ENCODE assay signal across 8 cellular contexts in genomic region chr12:121534495-121535148, GRCh38. TPM values are rescaled to one million over a fixed set of nuclear protein-coding genes. Genes with fewer than 3 reads are reported as not detected.
DNase-seq lines count a peak whose midpoint lies in the region; TF ChIP-seq lines count a peak whose summit lies in the region.

No MANE protein-coding gene starts in this region.

- TF ChIP-seq CTCF in esophagus muscularis mucosa (IDR thresholded peaks at IDR 0.05), result no peak
- no peak for TF ChIP-seq CTCF in A673 (conservative IDR thresholded peaks at IDR 0.05; ENCODE audit: low read depth, low read length)

- peak; percentile 65 for TF ChIP-seq POLR2A in GM19099 (IDR thresholded peaks at IDR 0.05; ENCODE audit: extremely low read depth, insufficient read length, low read depth)
- no peak for TF ChIP-seq POLR2A in esophagus muscularis mucosa (IDR thresholded peaks at IDR 0.05; ENCODE audit: low read depth)

- peaks cover 0 to 30% (median 12%) of the 10 kb centered on the region in 4 donors for H3K36me3 ChIP-seq in esophagus muscularis mucosa
- H3K36me3 ChIP-seq in A673 (ENCODE audit: insufficient read depth, low read length, poor library complexity, severe bottlenecking), result peaks cover 17% of the 10 kb centered on the region

- no peak for TF ChIP-seq EP300 in esophagus muscularis mucosa (IDR thresholded peaks at IDR 0.05)

- no peaks in the 10 kb centered on the region for H3K9me3 ChIP-seq in esophagus muscularis mucosa
- H3K9me3 ChIP-seq in A673 (ENCODE audit: low read depth, low read length, poor library complexity, severe bottlenecking), result no peaks in the 10 kb centered on the region

- no peak overlapping the region for H3K4me3 ChIP-seq in esophagus muscularis mucosa
- H3K4me3 ChIP-seq in A673 (ENCODE audit: low read depth, low read length, poor library complexity, severe bottlenecking), result no peak overlapping the region

- CTCF ChIA-PET in A673 (lab: Charles Lee), result no interaction called here

- H3K27me3 ChIP-seq in esophagus muscularis mucosa (no peaks in the 10 kb centered on the region), A673 (replicated peaks; ENCODE audit: insufficient read depth, low read depth, low read length, poor library complexity) (no peaks in the 10 kb centered on the region)

- H3K27ac ChIP-seq in esophagus muscularis mucosa (replicated peaks in 1 of 4) (peak overlapping the region; percentile 2 to 96 (median 32)), A673 (ENCODE audit: low read depth, low read length, poor library complexity, severe bottlenecking) (no peak overlapping the region)

- H3K4me1 ChIP-seq in esophagus muscularis mucosa (peaks cover 59 to 66% (median 62%) of the 10 kb centered on the region in 4 donors), A673 (ENCODE audit: insufficient read depth, low read length, poor library complexity, severe bottlenecking) (peaks cover 19% of the 10 kb centered on the region)

- POLR2A ChIA-PET in A673 (lab: Charles Lee; ENCODE audit: low non-redundant PET), result no interaction called here

- intact Hi-C loops in esophagus muscularis mucosa (cut with DNase I) (loop anchor here (2.0 to 5.0 kb wide), 2 partner anchors 34 to 38 kb away; no protein-coding TSS in a partner anchor), A673 (cut with micrococcal nuclease; ENCODE audit: unreplicated experiment) (no loop called here)

- BruUV-seq in A673 (replicated peaks; lab: Mats Ljungman, UMichigan), result no TSS peak

- 81% methylated on average over 14 of the region's 14 CpGs for WGBS in esophagus muscularis mucosa

- DNase-seq in activated CD4-positive, alpha-beta T cell treated with anti-CD3 and anti-CD28 coated beads, Interleukin-2, amount 50 U/mL, for 4 hours, result peak; percentile 66 to 67
- DNase-seq in esophagus muscularis mucosa (ENCODE audit: extremely low spot score) (no peak), NCI-H774 (lab: John Stamatoyannopoulos, UW) (no peak), A673 (ENCODE audit: low spot score) (no peak), cerebellar nuclear complex (lab: John Stamatoyannopoulos, UW) (no peak), OCI-M2 (lab: John Stamatoyannopoulos, UW; ENCODE audit: unreplicated experiment) (no peak)
- peak; percentile 37 for DNase-seq in stimulated activated CD8-positive, alpha-beta memory T cell treated with anti-CD3 and anti-CD28 coated beads, Interleukin-4, amount 100 ng/mL, for 24 hours (ENCODE audit: low read depth)

RNA-seq across cellular contexts. Expression of gene KDM2B, which starts 46.2 kb away (rescaled TPM):
- total RNA-seq in esophagus muscularis mucosa (10 to 100 TPM; 13.6 to 23.5 (median 20.0) TPM), A673 (2021) (49.3 and 52.5 TPM in 2 replicates)

Comparison
In these comparisons a context has a peak if more than half of its experiments do, and no peak if none do; other contexts are left out.
1. DNase-seq: peak in activated CD4-positive, alpha-beta T cell treated with anti-CD3 and anti-CD28 coated beads, Interleukin-2, amount 50 U/mL, for 4 hours (2 of 2) and stimulated activated CD8-positive, alpha-beta memory T cell treated with anti-CD3 and anti-CD28 coated beads, Interleukin-4, amount 100 ng/mL, for 24 hours (single experiment); none in esophagus muscularis mucosa (single experiment), NCI-H774 (single experiment), A673 (single experiment), cerebellar nuclear complex (0 of 2) and OCI-M2 (single experiment).